In the genomic region with DNA sequence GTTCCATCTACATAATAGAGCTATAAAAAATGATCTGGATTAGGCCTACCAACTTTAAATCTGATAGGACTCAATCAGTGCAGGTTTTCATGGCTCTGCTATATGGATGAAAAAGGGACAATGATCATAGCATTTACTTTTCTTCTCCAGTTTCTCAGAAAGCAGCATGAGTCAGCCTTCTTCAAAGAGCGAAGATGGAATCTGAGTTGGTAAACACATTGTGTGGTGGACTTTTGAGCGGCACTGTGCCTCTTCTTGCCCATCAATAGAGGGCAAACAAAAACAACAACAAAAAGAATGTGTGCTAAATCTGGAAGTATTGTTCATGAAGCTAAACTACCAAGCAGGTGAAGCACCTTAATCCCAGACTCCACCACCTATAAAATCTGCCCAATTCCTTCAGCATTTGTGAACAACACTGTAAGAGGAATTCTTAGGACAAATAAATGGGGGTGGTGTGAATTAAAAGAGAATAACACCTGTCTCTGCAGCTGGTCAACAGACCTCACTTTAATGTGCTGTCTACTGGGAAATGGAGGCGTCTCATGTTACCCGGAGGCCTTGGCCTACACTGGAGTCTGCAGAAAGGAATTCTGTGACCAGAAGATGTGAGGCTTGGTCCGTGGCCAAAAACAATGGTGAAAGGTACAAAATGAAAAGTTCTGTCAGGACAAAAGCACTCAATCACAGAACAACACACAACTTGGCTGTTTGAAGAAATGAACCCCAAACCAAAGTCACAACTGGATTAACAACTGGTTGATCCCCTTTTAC, we compare ENCODE assay signal across 1 cellular context.
TF ChIP-seq lines count a peak whose summit lies in the region.

No MANE protein-coding gene starts in this region.

TF ChIP-seq in HepG2, 621 proteins besides CTCF, POLR2A, EP300 and RAD21 (continued from another document and continues in another):
- TF ChIP-seq, protein P1, sequence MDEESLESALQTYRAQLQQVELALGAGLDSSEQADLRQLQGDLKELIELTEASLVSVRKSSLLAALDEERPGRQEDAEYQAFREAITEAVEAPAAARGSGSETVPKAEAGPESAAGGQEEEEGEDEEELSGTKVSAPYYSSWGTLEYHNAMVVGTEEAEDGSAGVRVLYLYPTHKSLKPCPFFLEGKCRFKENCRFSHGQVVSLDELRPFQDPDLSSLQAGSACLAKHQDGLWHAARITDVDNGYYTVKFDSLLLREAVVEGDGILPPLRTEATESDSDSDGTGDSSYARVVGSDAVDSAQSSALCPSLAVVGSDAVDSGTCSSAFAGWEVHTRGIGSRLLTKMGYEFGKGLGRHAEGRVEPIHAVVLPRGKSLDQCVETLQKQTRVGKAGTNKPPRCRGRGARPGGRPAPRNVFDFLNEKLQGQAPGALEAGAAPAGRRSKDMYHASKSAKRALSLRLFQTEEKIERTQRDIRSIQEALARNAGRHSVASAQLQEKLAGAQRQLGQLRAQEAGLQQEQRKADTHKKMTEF (CRISPR knock-in tag; IDR thresholded peaks at IDR 0.05): peak; percentile 54
- TF ChIP-seq SOX5 (CRISPR knock-in tag; IDR thresholded peaks at IDR 0.05; ENCODE audit: borderline replicate concordance) (peak; percentile 98), RXRB (CRISPR knock-in tag; IDR thresholded peaks at IDR 0.05; ENCODE audit: borderline replicate concordance) (peak; percentile 60), ELF3 (CRISPR knock-in tag; IDR thresholded peaks at IDR 0.05) (peak; percentile 49; the same call in 1 of the 2 replicates), TGIF2 (CRISPR knock-in tag; IDR thresholded peaks at IDR 0.05) (0 out of 2 replicates have a peak, but pooled peaks have one; percentile 38), ARNTL (CRISPR knock-in tag; IDR thresholded peaks at IDR 0.05) (no peak), ZNF44 (CRISPR knock-in tag; IDR thresholded peaks at IDR 0.05) (no peak), SMARCE1 (IDR thresholded peaks at IDR 0.05; ENCODE audit: borderline replicate concordance) (0 out of 2 replicates have a peak, but pooled peaks have one; percentile 23), ZNF33A (CRISPR knock-in tag; IDR thresholded peaks at IDR 0.05; ENCODE audit: borderline replicate concordance) (peak; percentile 74; the same call in 1 of the 2 replicates), REL (CRISPR knock-in tag; conservative IDR thresholded peaks at IDR 0.05) (no peak), DR1 (CRISPR knock-in tag; IDR thresholded peaks at IDR 0.05) (no peak), ZNF883 (CRISPR knock-in tag; IDR thresholded peaks at IDR 0.05; ENCODE audit: not compliant biosample characterization) (no peak), JARID2 (CRISPR knock-in tag; IDR thresholded peaks at IDR 0.05; ENCODE audit: insufficient replicate concordance) (peak; percentile 52), ZNF501 (CRISPR knock-in tag; IDR thresholded peaks at IDR 0.05) (peak; percentile 46; the same call in 1 of the 2 replicates), ZNF629 (CRISPR knock-in tag; conservative IDR thresholded peaks at IDR 0.05) (no peak), ZNF790 (CRISPR knock-in tag; IDR thresholded peaks at IDR 0.05; ENCODE audit: borderline replicate concordance) (no peak), CAMTA2 (CRISPR knock-in tag; IDR thresholded peaks at IDR 0.05; ENCODE audit: borderline replicate concordance) (no peak), ZFP82 (CRISPR knock-in tag; IDR thresholded peaks at IDR 0.05; ENCODE audit: borderline replicate concordance) (peak; percentile 77; the same call in 1 of the 2 replicates), ZBTB8A (CRISPR knock-in tag; IDR thresholded peaks at IDR 0.05; ENCODE audit: borderline replicate concordance, low read depth) (no peak), BCL6 (CRISPR knock-in tag; IDR thresholded peaks at IDR 0.05) (peak; percentile 91), HMG20A (CRISPR knock-in tag; IDR thresholded peaks at IDR 0.05; ENCODE audit: borderline replicate concordance) (peak; percentile 98; the same call in 1 of the 2 replicates), ZNF564 (CRISPR knock-in tag; IDR thresholded peaks at IDR 0.05) (no peak), ZNF737 (CRISPR knock-in tag; IDR thresholded peaks at IDR 0.05; ENCODE audit: borderline replicate concordance) (no peak), ZNF562 (CRISPR knock-in tag; IDR thresholded peaks at IDR 0.05; ENCODE audit: borderline replicate concordance) (no peak), TBX2 (CRISPR knock-in tag; IDR thresholded peaks at IDR 0.05; ENCODE audit: borderline replicate concordance) (0 out of 2 replicates have a peak, but pooled peaks have one; percentile 46), ZNF878 (CRISPR knock-in tag; IDR thresholded peaks at IDR 0.05) (peak; percentile 83; the same call in 1 of the 2 replicates), ARNT2 (CRISPR knock-in tag; IDR thresholded peaks at IDR 0.05; ENCODE audit: low read depth) (no peak)
- TF ChIP-seq, protein P2, sequence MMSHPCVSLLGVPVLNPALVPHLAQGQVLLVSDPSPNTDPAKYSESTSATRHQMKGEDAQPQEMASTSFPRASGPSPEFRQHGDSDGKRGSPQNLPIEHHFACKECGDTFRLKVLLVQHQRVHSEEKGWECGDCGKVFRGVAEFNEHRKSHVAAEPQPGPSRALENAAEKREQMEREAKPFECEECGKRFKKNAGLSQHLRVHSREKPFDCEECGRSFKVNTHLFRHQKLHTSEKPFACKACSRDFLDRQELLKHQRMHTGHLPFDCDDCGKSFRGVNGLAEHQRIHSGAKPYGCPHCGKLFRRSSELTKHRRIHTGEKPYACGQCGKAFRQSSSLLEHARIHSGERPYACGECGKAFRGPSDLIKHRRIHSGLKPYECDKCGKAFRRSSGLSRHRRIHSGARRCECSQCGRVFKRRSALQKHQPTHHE (CRISPR knock-in tag; IDR thresholded peaks at IDR 0.05; ENCODE audit: borderline replicate concordance): no peak
- TF ChIP-seq, protein P3, sequence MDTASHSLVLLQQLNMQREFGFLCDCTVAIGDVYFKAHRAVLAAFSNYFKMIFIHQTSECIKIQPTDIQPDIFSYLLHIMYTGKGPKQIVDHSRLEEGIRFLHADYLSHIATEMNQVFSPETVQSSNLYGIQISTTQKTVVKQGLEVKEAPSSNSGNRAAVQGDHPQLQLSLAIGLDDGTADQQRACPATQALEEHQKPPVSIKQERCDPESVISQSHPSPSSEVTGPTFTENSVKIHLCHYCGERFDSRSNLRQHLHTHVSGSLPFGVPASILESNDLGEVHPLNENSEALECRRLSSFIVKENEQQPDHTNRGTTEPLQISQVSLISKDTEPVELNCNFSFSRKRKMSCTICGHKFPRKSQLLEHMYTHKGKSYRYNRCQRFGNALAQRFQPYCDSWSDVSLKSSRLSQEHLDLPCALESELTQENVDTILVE (CRISPR knock-in tag; IDR thresholded peaks at IDR 0.05): peak; percentile 47; the same call in 1 of the 2 replicates
- TF ChIP-seq, protein P4, sequence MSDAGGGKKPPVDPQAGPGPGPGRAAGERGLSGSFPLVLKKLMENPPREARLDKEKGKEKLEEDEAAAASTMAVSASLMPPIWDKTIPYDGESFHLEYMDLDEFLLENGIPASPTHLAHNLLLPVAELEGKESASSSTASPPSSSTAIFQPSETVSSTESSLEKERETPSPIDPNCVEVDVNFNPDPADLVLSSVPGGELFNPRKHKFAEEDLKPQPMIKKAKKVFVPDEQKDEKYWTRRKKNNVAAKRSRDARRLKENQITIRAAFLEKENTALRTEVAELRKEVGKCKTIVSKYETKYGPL (CRISPR knock-in tag; IDR thresholded peaks at IDR 0.05): no peak
- TF ChIP-seq, protein P5, sequence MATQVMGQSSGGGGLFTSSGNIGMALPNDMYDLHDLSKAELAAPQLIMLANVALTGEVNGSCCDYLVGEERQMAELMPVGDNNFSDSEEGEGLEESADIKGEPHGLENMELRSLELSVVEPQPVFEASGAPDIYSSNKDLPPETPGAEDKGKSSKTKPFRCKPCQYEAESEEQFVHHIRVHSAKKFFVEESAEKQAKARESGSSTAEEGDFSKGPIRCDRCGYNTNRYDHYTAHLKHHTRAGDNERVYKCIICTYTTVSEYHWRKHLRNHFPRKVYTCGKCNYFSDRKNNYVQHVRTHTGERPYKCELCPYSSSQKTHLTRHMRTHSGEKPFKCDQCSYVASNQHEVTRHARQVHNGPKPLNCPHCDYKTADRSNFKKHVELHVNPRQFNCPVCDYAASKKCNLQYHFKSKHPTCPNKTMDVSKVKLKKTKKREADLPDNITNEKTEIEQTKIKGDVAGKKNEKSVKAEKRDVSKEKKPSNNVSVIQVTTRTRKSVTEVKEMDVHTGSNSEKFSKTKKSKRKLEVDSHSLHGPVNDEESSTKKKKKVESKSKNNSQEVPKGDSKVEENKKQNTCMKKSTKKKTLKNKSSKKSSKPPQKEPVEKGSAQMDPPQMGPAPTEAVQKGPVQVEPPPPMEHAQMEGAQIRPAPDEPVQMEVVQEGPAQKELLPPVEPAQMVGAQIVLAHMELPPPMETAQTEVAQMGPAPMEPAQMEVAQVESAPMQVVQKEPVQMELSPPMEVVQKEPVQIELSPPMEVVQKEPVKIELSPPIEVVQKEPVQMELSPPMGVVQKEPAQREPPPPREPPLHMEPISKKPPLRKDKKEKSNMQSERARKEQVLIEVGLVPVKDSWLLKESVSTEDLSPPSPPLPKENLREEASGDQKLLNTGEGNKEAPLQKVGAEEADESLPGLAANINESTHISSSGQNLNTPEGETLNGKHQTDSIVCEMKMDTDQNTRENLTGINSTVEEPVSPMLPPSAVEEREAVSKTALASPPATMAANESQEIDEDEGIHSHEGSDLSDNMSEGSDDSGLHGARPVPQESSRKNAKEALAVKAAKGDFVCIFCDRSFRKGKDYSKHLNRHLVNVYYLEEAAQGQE (IDR thresholded peaks at IDR 0.05; ENCODE audit: borderline replicate concordance in 1 of 2, low read depth in 1 of 2, low read length in 2 of 2): no peak
- TF ChIP-seq, protein P6, sequence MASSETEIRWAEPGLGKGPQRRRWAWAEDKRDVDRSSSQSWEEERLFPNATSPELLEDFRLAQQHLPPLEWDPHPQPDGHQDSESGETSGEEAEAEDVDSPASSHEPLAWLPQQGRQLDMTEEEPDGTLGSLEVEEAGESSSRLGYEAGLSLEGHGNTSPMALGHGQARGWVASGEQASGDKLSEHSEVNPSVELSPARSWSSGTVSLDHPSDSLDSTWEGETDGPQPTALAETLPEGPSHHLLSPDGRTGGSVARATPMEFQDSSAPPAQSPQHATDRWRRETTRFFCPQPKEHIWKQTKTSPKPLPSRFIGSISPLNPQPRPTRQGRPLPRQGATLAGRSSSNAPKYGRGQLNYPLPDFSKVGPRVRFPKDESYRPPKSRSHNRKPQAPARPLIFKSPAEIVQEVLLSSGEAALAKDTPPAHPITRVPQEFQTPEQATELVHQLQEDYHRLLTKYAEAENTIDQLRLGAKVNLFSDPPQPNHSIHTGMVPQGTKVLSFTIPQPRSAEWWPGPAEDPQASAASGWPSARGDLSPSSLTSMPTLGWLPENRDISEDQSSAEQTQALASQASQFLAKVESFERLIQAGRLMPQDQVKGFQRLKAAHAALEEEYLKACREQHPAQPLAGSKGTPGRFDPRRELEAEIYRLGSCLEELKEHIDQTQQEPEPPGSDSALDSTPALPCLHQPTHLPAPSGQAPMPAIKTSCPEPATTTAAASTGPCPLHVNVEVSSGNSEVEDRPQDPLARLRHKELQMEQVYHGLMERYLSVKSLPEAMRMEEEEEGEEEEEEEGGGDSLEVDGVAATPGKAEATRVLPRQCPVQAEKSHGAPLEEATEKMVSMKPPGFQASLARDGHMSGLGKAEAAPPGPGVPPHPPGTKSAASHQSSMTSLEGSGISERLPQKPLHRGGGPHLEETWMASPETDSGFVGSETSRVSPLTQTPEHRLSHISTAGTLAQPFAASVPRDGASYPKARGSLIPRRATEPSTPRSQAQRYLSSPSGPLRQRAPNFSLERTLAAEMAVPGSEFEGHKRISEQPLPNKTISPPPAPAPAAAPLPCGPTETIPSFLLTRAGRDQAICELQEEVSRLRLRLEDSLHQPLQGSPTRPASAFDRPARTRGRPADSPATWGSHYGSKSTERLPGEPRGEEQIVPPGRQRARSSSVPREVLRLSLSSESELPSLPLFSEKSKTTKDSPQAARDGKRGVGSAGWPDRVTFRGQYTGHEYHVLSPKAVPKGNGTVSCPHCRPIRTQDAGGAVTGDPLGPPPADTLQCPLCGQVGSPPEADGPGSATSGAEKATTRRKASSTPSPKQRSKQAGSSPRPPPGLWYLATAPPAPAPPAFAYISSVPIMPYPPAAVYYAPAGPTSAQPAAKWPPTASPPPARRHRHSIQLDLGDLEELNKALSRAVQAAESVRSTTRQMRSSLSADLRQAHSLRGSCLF (CRISPR knock-in tag; IDR thresholded peaks at IDR 0.05; ENCODE audit: borderline replicate concordance): no peak
- TF ChIP-seq, protein P7, sequence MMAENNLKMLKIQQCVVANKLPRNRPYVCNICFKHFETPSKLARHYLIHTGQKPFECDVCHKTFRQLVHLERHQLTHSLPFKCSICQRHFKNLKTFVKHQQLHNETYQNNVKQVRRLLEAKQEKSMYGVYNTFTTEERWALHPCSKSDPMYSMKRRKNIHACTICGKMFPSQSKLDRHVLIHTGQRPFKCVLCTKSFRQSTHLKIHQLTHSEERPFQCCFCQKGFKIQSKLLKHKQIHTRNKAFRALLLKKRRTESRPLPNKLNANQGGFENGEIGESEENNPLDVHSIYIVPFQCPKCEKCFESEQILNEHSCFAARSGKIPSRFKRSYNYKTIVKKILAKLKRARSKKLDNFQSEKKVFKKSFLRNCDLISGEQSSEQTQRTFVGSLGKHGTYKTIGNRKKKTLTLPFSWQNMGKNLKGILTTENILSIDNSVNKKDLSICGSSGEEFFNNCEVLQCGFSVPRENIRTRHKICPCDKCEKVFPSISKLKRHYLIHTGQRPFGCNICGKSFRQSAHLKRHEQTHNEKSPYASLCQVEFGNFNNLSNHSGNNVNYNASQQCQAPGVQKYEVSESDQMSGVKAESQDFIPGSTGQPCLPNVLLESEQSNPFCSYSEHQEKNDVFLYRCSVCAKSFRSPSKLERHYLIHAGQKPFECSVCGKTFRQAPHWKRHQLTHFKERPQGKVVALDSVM (CRISPR knock-in tag; IDR thresholded peaks at IDR 0.05): no peak
